8 cellular contexts compared by ENCODE assay signal in genomic region chr13:20193142-20193923, GRCh38. TPM values are rescaled to one million over a fixed set of nuclear protein-coding genes. Genes with fewer than 3 reads are reported as not detected.
DNase-seq lines count a peak whose midpoint lies in the region; ATAC-seq and TF ChIP-seq lines count a peak whose summit lies in the region.

No MANE protein-coding gene starts in this region.

- ATAC-seq in mucosa of descending colon (peak; percentile 14), HG02678 (IDR thresholded peaks at IDR 0.05; ENCODE audit: unreplicated experiment) (no peak), GM21717 (IDR thresholded peaks at IDR 0.05; ENCODE audit: unreplicated experiment) (no peak), GM19455 (IDR thresholded peaks at IDR 0.05; ENCODE audit: unreplicated experiment) (no peak)

- H3K27me3 ChIP-seq in breast epithelium = peaks cover 9 to 56% of the 10 kb centered on the region in 2 donors

- H3K4me3 ChIP-seq in breast epithelium (peak overlapping the region; percentile 50 to 73 (median 53)), mucosa of descending colon (peak overlapping the region; percentile 50)

- H3K4me1 ChIP-seq in breast epithelium = peaks cover 9 to 10% of the 10 kb centered on the region in 2 donors
- peaks cover 28% of the 10 kb centered on the region for H3K4me1 ChIP-seq in mucosa of descending colon (ENCODE audit: low read depth)

- peak in 4 of 6 experiments; percentile 14 to 44 (median 21) for DNase-seq in stimulated activated naive CD4-positive, alpha-beta T cell (lab: John Stamatoyannopoulos, UW)
- no peak for DNase-seq in stimulated activated naive CD4-positive, alpha-beta T cell treated with Interleukin-2 at 50 U/mL for 16 hours (lab: John Stamatoyannopoulos, UW)
- DNase-seq in breast epithelium (ENCODE audit: low spot score in 2 of 2) (no peak), mucosa of descending colon (peak in 2 of 3 donors; percentile 16 to 31), NCI-H2196 treated with DMSO at 0.1 percent for 48 hours (lab: John Stamatoyannopoulos, UW; ENCODE audit: unreplicated experiment) (no peak)

- no peaks in the 10 kb centered on the region for H3K36me3 ChIP-seq in breast epithelium
- no peaks in the 10 kb centered on the region for H3K36me3 ChIP-seq in mucosa of descending colon (ENCODE audit: low read depth)

- no peaks in the 10 kb centered on the region for H3K9me3 ChIP-seq in breast epithelium
- no peaks in the 10 kb centered on the region for H3K9me3 ChIP-seq in mucosa of descending colon

- intact Hi-C loops in breast epithelium (cut with DNase I; ENCODE audit: low total_unique reads) = no loop called here
- intact Hi-C loops in mucosa of descending colon (cut with DNase I, micrococcal nuclease) = no loop called here

- no peak overlapping the region for H3K27ac ChIP-seq in breast epithelium

- TF ChIP-seq CTCF in breast epithelium (IDR thresholded peaks at IDR 0.05) (no peak), mucosa of descending colon (IDR thresholded peaks at IDR 0.05) (no peak)

- no peak for TF ChIP-seq POLR2A in breast epithelium (IDR thresholded peaks at IDR 0.05)

RNA-seq across cellular contexts. Expression of gene GJB2, which starts 0.6 kb away (rescaled TPM):
- total RNA-seq in breast epithelium (under 1 TPM in 2 of 3 donors, not detected in 1; 0.66 to 0.88 TPM), mucosa of descending colon (10 to 100 TPM; 18.1 to 45.4 (median 42.9) TPM)

RNA-seq across cellular contexts. Expression of gene GJA3, which starts 32.5 kb away (rescaled TPM):
- under 1 TPM in 1 of 3 donors, not detected in 2; 0.29 TPM for total RNA-seq in breast epithelium
- total RNA-seq in mucosa of descending colon = not detected

RNA-seq across cellular contexts. Expression of gene GJB6, which starts 38.8 kb away (rescaled TPM):
- total RNA-seq in breast epithelium (not detected), mucosa of descending colon (not detected)

Comparison
In these comparisons a context has a peak if more than half of its experiments do, and no peak if none do; other contexts are left out.
1. DNase-seq: peak in stimulated activated naive CD4-positive, alpha-beta T cell (4 of 6) and mucosa of descending colon (2 of 3); none in stimulated activated naive CD4-positive, alpha-beta T cell treated with Interleukin-2 at 50 U/mL for 16 hours (single experiment), breast epithelium (0 of 2) and NCI-H2196 treated with DMSO at 0.1 percent for 48 hours (single experiment).
2. RNA of gene GJB2, which starts 0.6 kb away (total RNA-seq): 18.1 to 45.4 TPM in mucosa of descending colon; 0.66 to 0.88 TPM in breast epithelium; every median in the first group is over 10 times any median in the second.